Comparison of ENCODE assay signal across 33 cellular contexts in the genomic region with DNA sequence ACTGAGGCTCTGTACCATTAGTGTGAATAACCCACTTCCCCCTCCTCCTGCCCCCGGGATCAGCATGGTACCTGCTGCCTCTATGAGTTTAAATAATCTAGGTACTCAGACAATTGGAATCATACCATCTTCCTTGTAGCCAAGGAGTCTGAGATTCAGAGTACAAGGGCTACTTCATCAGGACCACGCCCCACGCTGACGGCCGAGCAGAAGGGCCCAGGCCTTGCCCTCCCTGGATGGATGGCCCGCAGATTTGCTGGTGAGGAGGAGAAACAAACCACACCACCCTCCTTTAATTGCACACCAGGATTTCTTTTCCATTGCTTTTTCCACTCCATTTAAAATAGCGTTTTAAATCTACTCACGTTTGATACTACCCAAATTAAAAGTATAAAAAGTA.
"Had no signal": no experiment of that assay in that cellular context is flagged by ENCODE, and none has a peak within 500 bp of the region (broad histone marks: within the 10 kb centered on the region; RNA-seq: fewer than 3 reads in every experiment).

No MANE protein-coding gene starts in this region.

- DNase-seq: Karpas-422, Kasumi-1, KG1, MG63, MM.1S, MV-4-11, NCI-H1048, NCI-H1092, NCI-H1092 treated with DMSO at 0.1 percent for 48 hours, NCI-H1105, NCI-H1105 treated with DMSO at 0.1 percent for 48 hours, NCI-H1417, NCI-H1417 treated with DMSO at 0.1 percent for 48 hours, NCI-H1436, NCI-H1436 treated with DMSO at 0.1 percent for 48 hours, NCI-H146, NCI-H1694, NCI-H1694 treated with DMSO at 0.1 percent for 48 hours, NCI-H187, NCI-H187 treated with DMSO at 0.1 percent for 48 hours, NCI-H1930, NCI-H2029, NCI-H2029 treated with DMSO at 0.1 percent for 48 hours, NCI-H2081, NCI-H2081 treated with DMSO at 0.1 percent for 48 hours, NCI-H2107, NCI-H2171, NCI-H2171 treated with DMSO at 0.1 percent for 48 hours, NCI-H2227 treated with DMSO at 0.1 percent for 48 hours, NCI-H226, NCI-H345, NCI-H446, NCI-H446 treated with DMSO at 0.1 percent for 48 hours had no signal
